9 cellular contexts compared by ENCODE assay signal in the genomic region with DNA sequence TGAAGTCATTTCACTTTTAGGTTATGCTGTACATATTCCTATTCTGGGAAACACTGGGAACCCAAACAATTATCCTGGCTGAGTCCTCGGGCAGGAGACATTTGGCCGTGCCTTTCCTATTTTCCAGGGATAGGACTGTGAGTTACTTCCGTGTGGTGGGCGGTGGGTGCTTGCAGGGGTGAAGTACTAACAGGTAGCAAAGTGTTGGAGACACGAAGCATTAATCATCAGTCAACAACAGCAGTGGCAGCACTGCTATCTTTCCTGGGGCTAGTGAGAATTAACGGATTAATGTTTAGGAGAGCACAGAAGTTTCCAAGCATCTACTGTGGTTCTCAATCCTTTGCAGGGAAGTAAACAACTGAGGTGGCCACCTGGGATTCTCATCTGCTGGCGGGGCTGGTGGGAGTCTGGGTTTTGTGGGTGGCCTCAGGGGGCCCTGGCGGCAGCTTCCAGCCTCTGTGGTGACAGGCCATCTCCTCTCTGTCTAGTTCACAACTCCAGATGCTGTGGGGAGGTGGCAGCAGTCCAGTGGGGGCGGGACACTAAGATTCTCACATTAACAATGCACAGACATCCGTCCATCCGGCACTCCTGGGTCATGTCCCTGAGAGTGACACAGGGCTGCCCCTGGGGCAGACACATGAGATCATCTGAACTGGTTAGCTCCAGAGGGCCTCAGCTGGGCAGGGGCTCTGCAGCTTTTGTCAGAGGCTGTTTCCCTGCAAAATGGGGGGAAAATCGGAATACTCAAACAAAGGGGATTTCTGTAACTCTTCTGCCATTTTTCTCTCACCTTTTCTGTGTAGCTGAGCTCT.
DNase-seq lines count a peak whose midpoint lies in the region; ATAC-seq and TF ChIP-seq lines count a peak whose summit lies in the region.
"Had no signal": no experiment of that assay in that cellular context is flagged by ENCODE, and none has a peak within 500 bp of the region (broad histone marks: within the 10 kb centered on the region; RNA-seq: fewer than 3 reads in every experiment).

No MANE protein-coding gene starts in this region.

- H3K36me3 ChIP-seq in liver (ENCODE audit: control insufficient read depth in 4 of 4, insufficient read depth in 3 of 4, low read depth in 1 of 4, low read length in 3 of 4) = no peaks in the 10 kb centered on the region
- no peaks in the 10 kb centered on the region for H3K36me3 ChIP-seq in upper lobe of right lung

- TF ChIP-seq CTCF in MCF 10A (IDR thresholded peaks at IDR 0.05; ENCODE audit: unreplicated experiment) (no peak), liver (IDR thresholded peaks at IDR 0.05; ENCODE audit: low read depth, low read length, missing input control) (no peak), upper lobe of right lung (IDR thresholded peaks at IDR 0.05) (no peak)

- no peaks in the 10 kb centered on the region for H3K9me3 ChIP-seq in liver (ENCODE audit: control insufficient read depth in 4 of 4, low read length in 3 of 4)
- no peaks in the 10 kb centered on the region for H3K9me3 ChIP-seq in upper lobe of right lung

- intact Hi-C loops in MCF 10A (cut with micrococcal nuclease) (no loop called here), upper lobe of right lung (cut with DNase I) (no loop called here)

- H3K27me3 ChIP-seq in liver (ENCODE audit: control insufficient read depth in 4 of 4, insufficient read depth in 4 of 4, low read length in 3 of 4) (no peaks in the 10 kb centered on the region), upper lobe of right lung (no peaks in the 10 kb centered on the region)

- H3K9ac ChIP-seq in liver (ENCODE audit: low read depth in 1 of 2, low read length in 2 of 2) = no peak overlapping the region

- no peak for TF ChIP-seq RAD21 in liver (IDR thresholded peaks at IDR 0.05)

- CTCF ChIA-PET in MCF 10A (lab: Yijun Ruan, JAX) = interaction anchor here (0.7 to 2.1 kb wide), 5 partner anchors 15 to 492 kb away, joined by 3 to 11 read pairs (median 3); no protein-coding TSS in a partner anchor

- peak; percentile 67 for ATAC-seq in upper lobe of right lung
- ATAC-seq in HG03280 (IDR thresholded peaks at IDR 0.05; ENCODE audit: unreplicated experiment) = no peak
- ATAC-seq in HG03175 (IDR thresholded peaks at IDR 0.05; ENCODE audit: unreplicated experiment) = no peak

- WGBS in liver = 82% methylated on average over 12 of the region's 12 CpGs

- H3K27ac ChIP-seq in liver (ENCODE audit: low read depth in 1 of 2, low read length in 2 of 2) = peak overlapping the region in 1 of 2 donors; percentile 11
- H3K27ac ChIP-seq in upper lobe of right lung = peak overlapping the region; percentile 25

- H3K27me3 Mint-ChIP-seq in activated T-cell treated with anti-CD3 and anti-CD28 coated beads, Interleukin-2, amount 50 U/mL, for 24 hours = no peaks in the 10 kb centered on the region
- no peaks in the 10 kb centered on the region for H3K27me3 Mint-ChIP-seq in MCF 10A (ENCODE audit: insufficient read depth, unreplicated experiment)

- POLR2A ChIA-PET in MCF 10A (lab: Yijun Ruan, JAX) = interaction anchor here (0.6 to 2.1 kb wide), 3 partner anchors 15 to 706 kb away, joined by 3 to 6 read pairs (median 3); no protein-coding TSS in a partner anchor

- H3K36me3 Mint-ChIP-seq in activated T-cell treated with anti-CD3 and anti-CD28 coated beads, Interleukin-2, amount 50 U/mL, for 24 hours (ENCODE audit: low read depth) = peaks cover 86% of the 10 kb centered on the region
- H3K36me3 Mint-ChIP-seq in MCF 10A (ENCODE audit: insufficient read depth, unreplicated experiment) = no peaks in the 10 kb centered on the region

- no TSS peak for BruUV-seq in MCF 10A (replicated peaks; lab: Mats Ljungman, UMichigan)

- no peak overlapping the region for H3K4me3 Mint-ChIP-seq in activated T-cell treated with anti-CD3 and anti-CD28 coated beads, Interleukin-2, amount 50 U/mL, for 24 hours
- H3K4me3 Mint-ChIP-seq in MCF 10A (ENCODE audit: unreplicated experiment) = no peak overlapping the region

- peaks cover 79% of the 10 kb centered on the region for H3K4me1 Mint-ChIP-seq in activated T-cell treated with anti-CD3 and anti-CD28 coated beads, Interleukin-2, amount 50 U/mL, for 24 hours (ENCODE audit: low read depth)
- peaks cover 13% of the 10 kb centered on the region for H3K4me1 Mint-ChIP-seq in MCF 10A (ENCODE audit: insufficient read depth, unreplicated experiment)

- no peak for DNase-seq in activated T-cell treated with anti-CD3 and anti-CD28 coated beads, Interleukin-2, amount 50 U/mL, for 24 hours
- DNase-seq in activated T-cell treated with anti-CD3 and anti-CD28 coated beads, Interleukin-2, amount 50 U/mL, for 48 hours = no peak
- peak; percentile 33 for DNase-seq in MCF 10A (ENCODE audit: unreplicated experiment)
- peak; percentile 63 for DNase-seq in upper lobe of right lung
- no peak for DNase-seq in germinal center (ENCODE audit: low spot score)
- DNase-seq: cortex of kidney had no signal

- no peak overlapping the region for H3K4me3 ChIP-seq in liver (ENCODE audit: low read depth in 1 of 3, low read length in 3 of 3)
- H3K4me3 ChIP-seq in upper lobe of right lung = no peak overlapping the region

- no peaks in the 10 kb centered on the region for H3K4me1 ChIP-seq in liver (ENCODE audit: control insufficient read depth in 4 of 4, insufficient read depth in 4 of 4, low read length in 3 of 4)
- no peaks in the 10 kb centered on the region for H3K4me1 ChIP-seq in upper lobe of right lung

- H3K9me3 Mint-ChIP-seq in activated T-cell treated with anti-CD3 and anti-CD28 coated beads, Interleukin-2, amount 50 U/mL, for 24 hours = no peaks in the 10 kb centered on the region
- H3K9me3 Mint-ChIP-seq in MCF 10A (ENCODE audit: unreplicated experiment) = no peaks in the 10 kb centered on the region

- H3K27ac Mint-ChIP-seq in activated T-cell treated with anti-CD3 and anti-CD28 coated beads, Interleukin-2, amount 50 U/mL, for 24 hours = peak overlapping the region; percentile 93
- H3K27ac Mint-ChIP-seq in MCF 10A (ENCODE audit: low read depth, unreplicated experiment) = no peak overlapping the region

TF ChIP-seq in liver, 16 proteins besides CTCF, POLR2A, EP300 and RAD21:
- TF ChIP-seq NR2F2 (IDR thresholded peaks at IDR 0.05) (peak; percentile 17), TAF1 (conservative IDR thresholded peaks at IDR 0.05) (no peak), HNF4A (conservative IDR thresholded peaks at IDR 0.05) (no peak), GABPA (IDR thresholded peaks at IDR 0.05 in 1 of 2, conservative IDR thresholded peaks at IDR 0.05 in 1 of 2) (no peak), FOXA1 (IDR thresholded peaks at IDR 0.05) (no peak)

Comparison
In these comparisons a context has a peak if more than half of its experiments do, and no peak if none do; other contexts are left out.
1. DNase-seq: peak in MCF 10A (single experiment) and upper lobe of right lung (single experiment); none in activated T-cell treated with anti-CD3 and anti-CD28 coated beads, Interleukin-2, amount 50 U/mL, for 24 hours (single experiment), activated T-cell treated with anti-CD3 and anti-CD28 coated beads, Interleukin-2, amount 50 U/mL, for 48 hours (0 of 2) and germinal center (single experiment).